1 cellular context compared by ENCODE assay signal in the genomic region with DNA sequence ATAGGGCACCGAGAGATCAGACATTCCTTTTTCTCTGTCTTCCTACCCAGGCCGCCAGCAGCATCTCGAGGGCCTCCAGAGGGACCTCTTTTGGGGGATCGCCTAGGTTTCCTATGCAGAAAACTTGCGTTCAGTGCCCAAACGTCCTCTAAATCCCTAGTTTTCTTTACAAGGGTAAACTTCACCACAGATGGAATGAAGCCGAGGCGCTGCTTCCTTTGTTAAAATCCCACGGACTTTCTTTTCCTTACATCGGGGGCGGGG.
TF ChIP-seq lines count a peak whose summit lies in the region.

No MANE protein-coding gene starts in this region.

TF ChIP-seq in SK-N-SH treated with all-trans-retinoic acid at 6 μM for 48 hours, 23 proteins besides CTCF, POLR2A, EP300 and RAD21 (continued from another document):
- TF ChIP-seq, protein P1, sequence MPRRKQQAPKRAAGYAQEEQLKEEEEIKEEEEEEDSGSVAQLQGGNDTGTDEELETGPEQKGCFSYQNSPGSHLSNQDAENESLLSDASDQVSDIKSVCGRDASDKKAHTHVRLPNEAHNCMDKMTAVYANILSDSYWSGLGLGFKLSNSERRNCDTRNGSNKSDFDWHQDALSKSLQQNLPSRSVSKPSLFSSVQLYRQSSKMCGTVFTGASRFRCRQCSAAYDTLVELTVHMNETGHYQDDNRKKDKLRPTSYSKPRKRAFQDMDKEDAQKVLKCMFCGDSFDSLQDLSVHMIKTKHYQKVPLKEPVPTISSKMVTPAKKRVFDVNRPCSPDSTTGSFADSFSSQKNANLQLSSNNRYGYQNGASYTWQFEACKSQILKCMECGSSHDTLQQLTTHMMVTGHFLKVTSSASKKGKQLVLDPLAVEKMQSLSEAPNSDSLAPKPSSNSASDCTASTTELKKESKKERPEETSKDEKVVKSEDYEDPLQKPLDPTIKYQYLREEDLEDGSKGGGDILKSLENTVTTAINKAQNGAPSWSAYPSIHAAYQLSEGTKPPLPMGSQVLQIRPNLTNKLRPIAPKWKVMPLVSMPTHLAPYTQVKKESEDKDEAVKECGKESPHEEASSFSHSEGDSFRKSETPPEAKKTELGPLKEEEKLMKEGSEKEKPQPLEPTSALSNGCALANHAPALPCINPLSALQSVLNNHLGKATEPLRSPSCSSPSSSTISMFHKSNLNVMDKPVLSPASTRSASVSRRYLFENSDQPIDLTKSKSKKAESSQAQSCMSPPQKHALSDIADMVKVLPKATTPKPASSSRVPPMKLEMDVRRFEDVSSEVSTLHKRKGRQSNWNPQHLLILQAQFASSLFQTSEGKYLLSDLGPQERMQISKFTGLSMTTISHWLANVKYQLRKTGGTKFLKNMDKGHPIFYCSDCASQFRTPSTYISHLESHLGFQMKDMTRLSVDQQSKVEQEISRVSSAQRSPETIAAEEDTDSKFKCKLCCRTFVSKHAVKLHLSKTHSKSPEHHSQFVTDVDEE (CRISPR knock-in tag; IDR thresholded peaks at IDR 0.05): no peak
- TF ChIP-seq, protein P2, sequence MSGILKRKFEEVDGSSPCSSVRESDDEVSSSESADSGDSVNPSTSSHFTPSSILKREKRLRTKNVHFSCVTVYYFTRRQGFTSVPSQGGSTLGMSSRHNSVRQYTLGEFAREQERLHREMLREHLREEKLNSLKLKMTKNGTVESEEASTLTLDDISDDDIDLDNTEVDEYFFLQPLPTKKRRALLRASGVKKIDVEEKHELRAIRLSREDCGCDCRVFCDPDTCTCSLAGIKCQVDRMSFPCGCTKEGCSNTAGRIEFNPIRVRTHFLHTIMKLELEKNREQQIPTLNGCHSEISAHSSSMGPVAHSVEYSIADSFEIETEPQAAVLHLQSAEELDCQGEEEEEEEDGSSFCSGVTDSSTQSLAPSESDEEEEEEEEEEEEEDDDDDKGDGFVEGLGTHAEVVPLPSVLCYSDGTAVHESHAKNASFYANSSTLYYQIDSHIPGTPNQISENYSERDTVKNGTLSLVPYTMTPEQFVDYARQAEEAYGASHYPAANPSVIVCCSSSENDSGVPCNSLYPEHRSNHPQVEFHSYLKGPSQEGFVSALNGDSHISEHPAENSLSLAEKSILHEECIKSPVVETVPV (CRISPR knock-in tag; IDR thresholded peaks at IDR 0.05): no peak
- TF ChIP-seq ARNTL (CRISPR knock-in tag; IDR thresholded peaks at IDR 0.05; ENCODE audit: borderline replicate concordance, low read depth) (no peak), ZNF8 (CRISPR knock-in tag; IDR thresholded peaks at IDR 0.05) (no peak), ZFP3 (CRISPR knock-in tag; IDR thresholded peaks at IDR 0.05) (no peak), ZFP30 (CRISPR knock-in tag; IDR thresholded peaks at IDR 0.05) (no peak), RARB (CRISPR knock-in tag; IDR thresholded peaks at IDR 0.05) (no peak), CSDC2 (CRISPR knock-in tag; IDR thresholded peaks at IDR 0.05) (no peak), SNAI2 (CRISPR knock-in tag; IDR thresholded peaks at IDR 0.05) (no peak), ESRRG (CRISPR knock-in tag; IDR thresholded peaks at IDR 0.05) (no peak), TOX (CRISPR knock-in tag; IDR thresholded peaks at IDR 0.05; ENCODE audit: borderline replicate concordance) (no peak)
- TF ChIP-seq, protein P3, sequence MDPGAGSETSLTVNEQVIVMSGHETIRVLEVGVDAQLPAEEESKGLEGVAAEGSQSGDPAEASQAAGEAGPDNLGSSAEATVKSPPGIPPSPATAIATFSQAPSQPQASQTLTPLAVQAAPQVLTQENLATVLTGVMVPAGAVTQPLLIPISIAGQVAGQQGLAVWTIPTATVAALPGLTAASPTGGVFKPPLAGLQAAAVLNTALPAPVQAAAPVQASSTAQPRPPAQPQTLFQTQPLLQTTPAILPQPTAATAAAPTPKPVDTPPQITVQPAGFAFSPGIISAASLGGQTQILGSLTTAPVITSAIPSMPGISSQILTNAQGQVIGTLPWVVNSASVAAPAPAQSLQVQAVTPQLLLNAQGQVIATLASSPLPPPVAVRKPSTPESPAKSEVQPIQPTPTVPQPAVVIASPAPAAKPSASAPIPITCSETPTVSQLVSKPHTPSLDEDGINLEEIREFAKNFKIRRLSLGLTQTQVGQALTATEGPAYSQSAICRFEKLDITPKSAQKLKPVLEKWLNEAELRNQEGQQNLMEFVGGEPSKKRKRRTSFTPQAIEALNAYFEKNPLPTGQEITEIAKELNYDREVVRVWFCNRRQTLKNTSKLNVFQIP (CRISPR knock-in tag; IDR thresholded peaks at IDR 0.05; ENCODE audit: borderline replicate concordance, low read depth): no peak
- TF ChIP-seq, protein P4, sequence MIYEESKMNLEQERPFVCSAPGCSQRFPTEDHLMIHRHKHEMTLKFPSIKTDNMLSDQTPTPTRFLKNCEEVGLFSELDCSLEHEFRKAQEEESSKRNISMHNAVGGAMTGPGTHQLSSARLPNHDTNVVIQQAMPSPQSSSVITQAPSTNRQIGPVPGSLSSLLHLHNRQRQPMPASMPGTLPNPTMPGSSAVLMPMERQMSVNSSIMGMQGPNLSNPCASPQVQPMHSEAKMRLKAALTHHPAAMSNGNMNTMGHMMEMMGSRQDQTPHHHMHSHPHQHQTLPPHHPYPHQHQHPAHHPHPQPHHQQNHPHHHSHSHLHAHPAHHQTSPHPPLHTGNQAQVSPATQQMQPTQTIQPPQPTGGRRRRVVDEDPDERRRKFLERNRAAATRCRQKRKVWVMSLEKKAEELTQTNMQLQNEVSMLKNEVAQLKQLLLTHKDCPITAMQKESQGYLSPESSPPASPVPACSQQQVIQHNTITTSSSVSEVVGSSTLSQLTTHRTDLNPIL (CRISPR knock-in tag; IDR thresholded peaks at IDR 0.05; ENCODE audit: low read depth): no peak
